ENCODE assay signal across 8 cellular contexts in genomic region chr7:67625257-67625713, GRCh38.
DNase-seq lines count a peak whose midpoint lies in the region; ATAC-seq and TF ChIP-seq lines count a peak whose summit lies in the region.

No MANE protein-coding gene starts in this region.

- no peak overlapping the region for H3K27ac Mint-ChIP-seq in GM23338
- no peak overlapping the region for H3K27ac Mint-ChIP-seq in activated CD8-positive, alpha-beta T cell treated with anti-CD3 and anti-CD28 coated beads for 36 hours

- no peak overlapping the region for H2AFZ ChIP-seq in GM23338

- H3K4me2 ChIP-seq in GM23338: peak overlapping the region; percentile 64; the same call in 1 of the 2 replicates

- H3K9me3 Mint-ChIP-seq in GM23338: peaks cover 71% of the 10 kb centered on the region; the same call in 2 of the 3 replicates
- no peaks in the 10 kb centered on the region for H3K9me3 Mint-ChIP-seq in activated CD8-positive, alpha-beta T cell treated with anti-CD3 and anti-CD28 coated beads for 36 hours

- no peak overlapping the region for H3K4me3 Mint-ChIP-seq in GM23338
- no peak overlapping the region for H3K4me3 Mint-ChIP-seq in activated CD8-positive, alpha-beta T cell treated with anti-CD3 and anti-CD28 coated beads for 36 hours

- TF ChIP-seq CTCF in GM23338 (conservative IDR thresholded peaks at IDR 0.05; ENCODE audit: low read depth in 2 of 2): peak; percentile 76 to 79
- peak; percentile 82 for TF ChIP-seq CTCF in activated CD8-positive, alpha-beta T cell treated with anti-CD3 and anti-CD28 coated beads for 36 hours (IDR thresholded peaks at IDR 0.05)

- H3F3A ChIP-seq in GM23338 (replicated peaks; ENCODE audit: low read depth): no peaks in the 10 kb centered on the region

- peak; percentile 49 for DNase-seq in COLO668 (lab: John Stamatoyannopoulos, UW; ENCODE audit: unreplicated experiment)
- peak; percentile 75 for DNase-seq in GM23338 (ENCODE audit: low spot score)
- DNase-seq in NCI-H2171 (lab: John Stamatoyannopoulos, UW): peak; percentile 93
- DNase-seq in activated CD8-positive, alpha-beta T cell treated with anti-CD3 and anti-CD28 coated beads for 36 hours: peak; percentile 44
- DNase-seq in germinal center (ENCODE audit: low spot score): peak; percentile 37
- peak in 52 of 56 donors; percentile 1 to 82 (median 38) for DNase-seq in nucleus accumbens (lab: John Stamatoyannopoulos, UW)

- no peak overlapping the region for H3K27ac ChIP-seq in GM23338 (ENCODE audit: low read depth)

- no peaks in the 10 kb centered on the region for H3K4me1 Mint-ChIP-seq in GM23338
- no peaks in the 10 kb centered on the region for H3K4me1 Mint-ChIP-seq in activated CD8-positive, alpha-beta T cell treated with anti-CD3 and anti-CD28 coated beads for 36 hours (ENCODE audit: low read depth)

- H3K9me2 ChIP-seq in GM23338 (ENCODE audit: insufficient read depth): no peaks in the 10 kb centered on the region

- POLR2A ChIA-PET in activated CD8-positive, alpha-beta T cell treated with anti-CD3 and anti-CD28 coated beads for 36 hours (lab: Charles Lee): no interaction called here

- no peaks in the 10 kb centered on the region for H3K27me3 ChIP-seq in GM23338 (ENCODE audit: insufficient read depth)

- no peaks in the 10 kb centered on the region for H3K4me1 ChIP-seq in GM23338 (ENCODE audit: insufficient read depth)

- intact Hi-C loops in activated CD8-positive, alpha-beta T cell treated with anti-CD3 and anti-CD28 coated beads for 36 hours (cut with micrococcal nuclease): no loop called here

- ATAC-seq in GM23338 (no peak), HG02970 (IDR thresholded peaks at IDR 0.05; ENCODE audit: low FRiP score, unreplicated experiment) (no peak), HG02798 (IDR thresholded peaks at IDR 0.05; ENCODE audit: poor library complexity, unreplicated experiment) (no peak)
- no peak for ATAC-seq in activated CD8-positive, alpha-beta T cell treated with anti-CD3 and anti-CD28 coated beads for 36 hours

- no peaks in the 10 kb centered on the region for H3K79me2 ChIP-seq in GM23338 (replicated peaks; ENCODE audit: insufficient read depth)

- peak overlapping the region; percentile 20; the same call in 1 of the 2 replicates for H3K4me3 ChIP-seq in GM23338

- no peaks in the 10 kb centered on the region; the same call in 1 of the 2 replicates for H3K36me3 ChIP-seq in GM23338 (ENCODE audit: insufficient read depth)

- CTCF ChIA-PET in activated CD8-positive, alpha-beta T cell treated with anti-CD3 and anti-CD28 coated beads for 36 hours (lab: Charles Lee): interaction anchor here (0.6 to 2.1 kb wide), 11 partner anchors 10 to 398 kb away, joined by 3 to 8 read pairs (median 4); no protein-coding TSS in a partner anchor

- no peaks in the 10 kb centered on the region for H4K20me1 ChIP-seq in GM23338 (replicated peaks; ENCODE audit: insufficient read depth)

- H3K27me3 Mint-ChIP-seq in GM23338 (ENCODE audit: insufficient read depth, low read depth, poor library complexity): peaks cover 12% of the 10 kb centered on the region
- H3K27me3 Mint-ChIP-seq in activated CD8-positive, alpha-beta T cell treated with anti-CD3 and anti-CD28 coated beads for 36 hours: no peaks in the 10 kb centered on the region

- H3K36me3 Mint-ChIP-seq in GM23338 (ENCODE audit: low read depth): peaks cover 47% of the 10 kb centered on the region
- no peaks in the 10 kb centered on the region for H3K36me3 Mint-ChIP-seq in activated CD8-positive, alpha-beta T cell treated with anti-CD3 and anti-CD28 coated beads for 36 hours (ENCODE audit: low read depth)

TF ChIP-seq in GM23338, 12 proteins besides CTCF, POLR2A, EP300 and RAD21:
- TF ChIP-seq ZNF462 (CRISPR knock-in tag; IDR thresholded peaks at IDR 0.05): no peak
TF ChIP-seq in GM23338: peak in this region for 0.

Comparison
In these comparisons a context has a peak if more than half of its experiments do, and no peak if none do; other contexts are left out.
1. DNase-seq: peak in every context shown above with its lines; median percentile 93 in NCI-H2171; 75 in GM23338; 49 in COLO668; 44 in activated CD8-positive, alpha-beta T cell treated with anti-CD3 and anti-CD28 coated beads for 36 hours; 38 in nucleus accumbens; 37 in germinal center.